Comparison of ENCODE assay signal across 20 cellular contexts in the genomic region with DNA sequence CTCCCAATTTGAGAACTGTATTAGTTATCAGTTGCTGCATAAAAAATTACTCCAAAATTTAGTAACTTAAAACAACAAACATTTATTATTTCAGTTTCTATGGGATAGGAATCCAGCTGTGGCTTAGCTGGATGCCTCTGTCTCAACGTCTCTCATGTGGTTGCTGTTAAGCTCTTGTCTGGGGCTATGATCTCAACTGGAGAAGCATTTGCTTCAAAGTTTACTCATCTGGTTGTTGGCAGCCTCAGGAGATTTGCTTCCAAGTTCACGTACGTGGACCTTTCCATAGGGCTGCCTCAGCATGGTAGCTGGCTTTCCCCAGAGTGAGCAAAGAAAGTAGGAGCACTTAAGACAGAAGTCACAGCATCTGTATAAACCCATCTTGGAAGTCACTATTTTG.
DNase-seq lines count a peak whose midpoint lies in the region; ATAC-seq, FAIRE-seq and TF ChIP-seq lines count a peak whose summit lies in the region.
"Had no signal": no experiment of that assay in that cellular context is flagged by ENCODE, and none has a peak within 500 bp of the region (broad histone marks: within the 10 kb centered on the region; RNA-seq: fewer than 3 reads in every experiment).

No MANE protein-coding gene starts in this region.

- no peak overlapping the region for H3K4me2 ChIP-seq in H1 (ENCODE audit: insufficient read depth in 1 of 2, low read depth in 2 of 2, low read length in 2 of 2)

- peaks cover 3% of the 10 kb centered on the region for H3K9me3 Mint-ChIP-seq in activated CD4-positive, alpha-beta T cell treated with anti-CD3 and anti-CD28 coated beads, Interleukin-2, amount 10 ng/mL, durations not matched to agents 7 days and 5 days
- H3K9me3 Mint-ChIP-seq: activated T-cell treated with anti-CD3 and anti-CD28 coated beads, Interleukin-2, amount 50 U/mL, for 24 hours; dendritic cell treated with granulocyte-macrophage colony-stimulating factor and Interleukin-4, amounts not matched to agents 40 ng/mL and 50 ng/mL, for 4 days had no signal

- CTCF ChIA-PET in H1 (lab: Charles Lee; ENCODE audit: partially characterized antibody), result interaction anchor here (0.6 to 1.4 kb wide), 6 partner anchors 11 to 386 kb away, joined by 3 to 5 read pairs (median 3); no protein-coding TSS in a partner anchor
- CTCF ChIA-PET in activated CD4-positive, alpha-beta T cell treated with anti-CD3 and anti-CD28 coated beads, Interleukin-2, amount 10 ng/mL, durations not matched to agents 7 days and 5 days (lab: Charles Lee), result interaction anchor here (1.2 kb wide), 1 partner anchor 12 kb away, joined by 3 read pairs; no protein-coding TSS in a partner anchor

- H3K27me3 ChIP-seq in H1 (replicated peaks in 1 of 4; ENCODE audit: control insufficient read depth in 3 of 4, extremely low read depth in 1 of 4, insufficient read depth in 3 of 4, low read length in 3 of 4), result no peaks in the 10 kb centered on the region
- H3K27me3 ChIP-seq: esophagus squamous epithelium, stomach, vagina had no signal

- peak; percentile 76 for ATAC-seq in left lobe of liver
- ATAC-seq: lower lobe of right lung; naive thymus-derived CD8-positive, alpha-beta T cell had no signal

- H3K79me2 ChIP-seq in H1 (ENCODE audit: control insufficient read depth in 1 of 2, insufficient read depth in 2 of 2, low read length in 2 of 2), result no peaks in the 10 kb centered on the region

- no peak overlapping the region for H4K8ac ChIP-seq in H1 (ENCODE audit: extremely low read depth, insufficient read depth, low read length)

- H3K23ac ChIP-seq in H1 (ENCODE audit: insufficient read length), result no peak overlapping the region

- POLR2A ChIA-PET in H1 (lab: Charles Lee; ENCODE audit: partially characterized antibody), result no interaction called here
- POLR2A ChIA-PET in activated CD4-positive, alpha-beta T cell treated with anti-CD3 and anti-CD28 coated beads, Interleukin-2, amount 10 ng/mL, durations not matched to agents 7 days and 5 days (lab: Charles Lee), result no interaction called here

- H2BK5ac ChIP-seq in H1 (ENCODE audit: low read depth, low read length), result no peak overlapping the region

- TF ChIP-seq RAD21 in H1 (IDR thresholded peaks at IDR 0.05 in 1 of 2, conservative IDR thresholded peaks at IDR 0.05 in 1 of 2; ENCODE audit: low read depth in 2 of 2, low read length in 2 of 2), result no peak

- no peak overlapping the region for H3K18ac ChIP-seq in H1 (ENCODE audit: extremely low read depth, low read length)

- H3K4me1 Mint-ChIP-seq in activated CD4-positive, alpha-beta T cell treated with anti-CD3 and anti-CD28 coated beads, Interleukin-2, amount 10 ng/mL, durations not matched to agents 7 days and 5 days, result no peaks in the 10 kb centered on the region

- no peak overlapping the region for H4K91ac ChIP-seq in H1 (replicated peaks; ENCODE audit: insufficient read length, low read length)

- H3K79me1 ChIP-seq in H1 (ENCODE audit: low read depth, low read length), result no peaks in the 10 kb centered on the region

- no peaks in the 10 kb centered on the region for H3K9me3 ChIP-seq in H1 (ENCODE audit: insufficient read depth in 2 of 2, low read depth in 1 of 2, low read length in 1 of 2)
- H3K9me3 ChIP-seq: esophagus squamous epithelium, lower lobe of right lung, prostate gland, stomach, vagina had no signal

- no peak overlapping the region for H3K4me3 ChIP-seq in H1 (ENCODE audit: extremely low read depth in 1 of 4, insufficient read depth in 2 of 4, low read depth in 3 of 4, low read length in 4 of 4)
- H3K4me3 ChIP-seq: esophagus squamous epithelium, lower lobe of right lung, prostate gland, stomach, vagina had no signal

- H3K27ac Mint-ChIP-seq in activated CD4-positive, alpha-beta T cell treated with anti-CD3 and anti-CD28 coated beads, Interleukin-2, amount 10 ng/mL, durations not matched to agents 7 days and 5 days, result no peak overlapping the region
- H3K27ac Mint-ChIP-seq: activated T-cell treated with anti-CD3 and anti-CD28 coated beads, Interleukin-2, amount 50 U/mL, for 24 hours; B cell; dendritic cell treated with granulocyte-macrophage colony-stimulating factor and Interleukin-4, amounts not matched to agents 40 ng/mL and 50 ng/mL, for 4 days; naive thymus-derived CD8-positive, alpha-beta T cell had no signal

- no peak overlapping the region for H3K27ac ChIP-seq in H1 (ENCODE audit: low read depth, low read length)
- H3K27ac ChIP-seq: esophagus squamous epithelium, lower lobe of right lung, prostate gland, stomach, vagina had no signal

- H2AFZ ChIP-seq in H1 (ENCODE audit: low read length), result no peak overlapping the region

- no peaks in the 10 kb centered on the region for H4K20me1 ChIP-seq in H1 (replicated peaks in 1 of 2; ENCODE audit: control insufficient read depth in 1 of 2, insufficient read depth in 2 of 2, low read length in 2 of 2)

- no peaks in the 10 kb centered on the region for H3K36me3 ChIP-seq in H1 (ENCODE audit: control insufficient read depth in 2 of 4, insufficient read depth in 4 of 4, low read length in 3 of 4)
- H3K36me3 ChIP-seq: esophagus squamous epithelium, lower lobe of right lung, prostate gland, stomach, vagina had no signal

- DNase-seq in AG09319 (ENCODE audit: extremely low read depth, low read depth), result peak; percentile 67
- DNase-seq in MV-4-11 (lab: John Stamatoyannopoulos, UW), result peak; percentile 61
- DNase-seq in H1 (ENCODE audit: low read depth in 1 of 2, low spot score in 2 of 2), result no peak
- DNase-seq in left lobe of liver (ENCODE audit: low spot score), result no peak
- no peak for DNase-seq in activated CD4-positive, alpha-beta T cell treated with anti-CD3 and anti-CD28 coated beads, Interleukin-2, amount 10 ng/mL, durations not matched to agents 7 days and 5 days
- DNase-seq in GM10266 (ENCODE audit: extremely low spot score), result no peak
- no peak for DNase-seq in activated T-cell treated with anti-CD3 and anti-CD28 coated beads, Interleukin-2, amount 50 U/mL, for 1 hour
- no peak for DNase-seq in NCI-H2029 treated with DMSO at 0.1 percent for 48 hours (lab: John Stamatoyannopoulos, UW)
- DNase-seq: activated CD4-positive, alpha-beta T cell treated with anti-CD3 and anti-CD28 coated beads, Interleukin-2, amount 50 U/mL, for 4 hours; activated T-cell treated with anti-CD3 and anti-CD28 coated beads, Interleukin-2, amount 50 U/mL, for 24 hours; esophagus squamous epithelium; lower lobe of right lung; naive thymus-derived CD8-positive, alpha-beta T cell; NCI-H187; stimulated activated CD4-positive, alpha-beta T cell treated with anti-CD3 and anti-CD28 coated beads, Interleukin-15, amount 100 ng/mL, for 24 hours; stomach had no signal

- no peak overlapping the region for H3K14ac ChIP-seq in H1 (ENCODE audit: insufficient read length)

- H2BK12ac ChIP-seq in H1 (ENCODE audit: low read depth, low read length), result peak overlapping the region; percentile 70; the same call in 1 of the 2 replicates

- WGBS in H1 (ENCODE audit: extremely low coverage in 1 of 2, insufficient coverage in 1 of 2, insufficient read length in 1 of 2, insufficient replicate concordance in 2 of 2, low coverage in 1 of 2, low lambda C conversion rate in 2 of 2, missing lambda C conversion rate in 1 of 2), 2 experiments, result 78% methylated on average over 3 of the region's 3 CpGs; no CpG with 5 or more reads in 1 of the 2 experiments

- H2BK120ac ChIP-seq in H1 (replicated peaks; ENCODE audit: low read depth, low read length), result no peak overlapping the region

- H3K23me2 ChIP-seq in H1 (ENCODE audit: low read depth, low read length), result 0 out of 2 replicates have a peak, but pooled peaks cover 2% of the 10 kb centered on the region

- no peak overlapping the region for H2BK15ac ChIP-seq in H1 (ENCODE audit: low read length)

- no peak overlapping the region for H3K4ac ChIP-seq in H1 (replicated peaks; ENCODE audit: insufficient read length, low read depth, low read length)

- no peak overlapping the region for H3K4me3 Mint-ChIP-seq in activated CD4-positive, alpha-beta T cell treated with anti-CD3 and anti-CD28 coated beads, Interleukin-2, amount 10 ng/mL, durations not matched to agents 7 days and 5 days
- H3K4me3 Mint-ChIP-seq: activated T-cell treated with anti-CD3 and anti-CD28 coated beads, Interleukin-2, amount 50 U/mL, for 24 hours; B cell; dendritic cell treated with granulocyte-macrophage colony-stimulating factor and Interleukin-4, amounts not matched to agents 40 ng/mL and 50 ng/mL, for 4 days; naive thymus-derived CD8-positive, alpha-beta T cell had no signal

- FAIRE-seq in H1 (lab: Jason Lieb, UNC), result no peak

- TF ChIP-seq EP300 in H1 (IDR thresholded peaks at IDR 0.05; ENCODE audit: borderline replicate concordance in 1 of 2, low read depth in 2 of 2, low read length in 2 of 2), result no peak

- TF ChIP-seq CTCF in AG09319 (IDR thresholded peaks at IDR 0.05; ENCODE audit: low read depth, low read length) (no peak), H1 (IDR thresholded peaks at IDR 0.05; ENCODE audit: control extremely low read depth in 1 of 3, insufficient read depth in 1 of 3, low read depth in 1 of 3, low read length in 3 of 3) (no peak), GM10266 (IDR thresholded peaks at IDR 0.05; ENCODE audit: control insufficient read depth, insufficient read depth, low read depth, missing control alignments) (no peak)

- H3K9ac ChIP-seq in H1 (replicated peaks in 1 of 4; ENCODE audit: extremely low read depth in 1 of 4, low read depth in 3 of 4, low read length in 3 of 4), result no peak overlapping the region

- H4K5ac ChIP-seq in H1 (ENCODE audit: insufficient read length, low read depth, low read length), result no peak overlapping the region

- H2AK5ac ChIP-seq in H1 (ENCODE audit: low read depth, low read length), result no peak overlapping the region

- no peak for TF ChIP-seq POLR2A in H1 (IDR thresholded peaks at IDR 0.05; ENCODE audit: control extremely low read depth in 1 of 2, low read depth in 2 of 2, low read length in 2 of 2)

- peaks cover 0 to 17% (median 7%) of the 10 kb centered on the region in 4 experiments; a peak in 5 of 7 replicates for H3K4me1 ChIP-seq in H1 (replicated peaks in 1 of 4; ENCODE audit: control insufficient read depth in 3 of 4, insufficient read depth in 4 of 4, low read length in 3 of 4)
- H3K4me1 ChIP-seq: lower lobe of right lung, prostate gland, stomach, vagina had no signal

- no peak overlapping the region for H2BK20ac ChIP-seq in H1 (ENCODE audit: low read length)

- no peaks in the 10 kb centered on the region for H3K36me3 Mint-ChIP-seq in activated CD4-positive, alpha-beta T cell treated with anti-CD3 and anti-CD28 coated beads, Interleukin-2, amount 10 ng/mL, durations not matched to agents 7 days and 5 days (ENCODE audit: low read depth)
- H3K36me3 Mint-ChIP-seq: naive thymus-derived CD8-positive, alpha-beta T cell had no signal

- peaks cover 3% of the 10 kb centered on the region for H3K27me3 Mint-ChIP-seq in activated CD4-positive, alpha-beta T cell treated with anti-CD3 and anti-CD28 coated beads, Interleukin-2, amount 10 ng/mL, durations not matched to agents 7 days and 5 days
- H3K27me3 Mint-ChIP-seq: activated T-cell treated with anti-CD3 and anti-CD28 coated beads, Interleukin-2, amount 50 U/mL, for 24 hours; dendritic cell treated with granulocyte-macrophage colony-stimulating factor and Interleukin-4, amounts not matched to agents 40 ng/mL and 50 ng/mL, for 4 days had no signal

- H3K56ac ChIP-seq in H1 (replicated peaks; ENCODE audit: insufficient read length, low read depth, low read length), result no peak overlapping the region

TF ChIP-seq in H1, 55 proteins besides CTCF, POLR2A, EP300 and RAD21 (continues in another document):
- no peak for TF ChIP-seq CBX5 (IDR thresholded peaks at IDR 0.05; ENCODE audit: low read depth, low read length)

Comparison
In these comparisons a context has a peak if more than half of its experiments do, and no peak if none do; other contexts are left out.
1. DNase-seq: peak in AG09319 (single experiment) and MV-4-11 (single experiment); none in H1 (0 of 2), left lobe of liver (single experiment), activated CD4-positive, alpha-beta T cell treated with anti-CD3 and anti-CD28 coated beads, Interleukin-2, amount 10 ng/mL, durations not matched to agents 7 days and 5 days (single experiment), GM10266 (single experiment), activated T-cell treated with anti-CD3 and anti-CD28 coated beads, Interleukin-2, amount 50 U/mL, for 1 hour (single experiment) and NCI-H2029 treated with DMSO at 0.1 percent for 48 hours (single experiment).